In genomic region chr17:43151880-43152456, GRCh38 we compare ENCODE assay signal across 24 cellular contexts. TPM values are rescaled to one million over a fixed set of nuclear protein-coding genes. Genes with fewer than 3 reads are reported as not detected.
"Had no signal": no experiment of that assay in that cellular context is flagged by ENCODE, and none has a peak within 500 bp of the region (broad histone marks: within the 10 kb centered on the region; RNA-seq: fewer than 3 reads in every experiment).

No MANE protein-coding gene starts in this region.

- ATAC-seq: heart left ventricle; stimulated activated naive B cell treated with anti-CD40 and anti-IgM and Interleukin-4, amounts not matched to agents 10 μg/mL and 1 μg/mL and 100 μg/mL, for 72 hours had no signal

- DNase-seq: activated CD4-positive, alpha-beta T cell treated with anti-CD3 and anti-CD28 coated beads for 4 hours; activated CD4-positive, alpha-beta T cell treated with anti-CD3 and anti-CD28 coated beads, Interleukin-2, amount 50 U/mL, for 4 hours; activated CD4-positive, CD25-positive, alpha-beta regulatory T cell; activated effector memory CD4-positive, alpha-beta T cell treated with Interleukin-2 at 50 U/mL for 16 hours; activated naive CD4-positive, alpha-beta T cell treated with Interleukin-2 at 50 U/mL for 16 hours; activated naive CD8-positive, alpha-beta T cell treated with anti-CD3 and anti-CD28 coated beads for 36 hours; activated T-cell treated with anti-CD3 and anti-CD28 coated beads for 4 hours; brain microvascular endothelial cell; cortex of kidney; foreskin fibroblast; heart left ventricle; hypothalamus; left ventricle myocardium inferior; mammary epithelial cell; naive B cell; pancreas; stimulated activated CD4-positive, alpha-beta T cell treated with anti-CD3 and anti-CD28 coated beads, Interleukin-15, amount 100 ng/mL, for 24 hours; stimulated activated CD4-positive, alpha-beta T cell treated with anti-CD3 and anti-CD28 coated beads, Interleukin-2, amount 100 ng/mL, for 24 hours; stimulated activated naive B cell treated with anti-CD40 and anti-IgM and Interleukin-4, amounts not matched to agents 10 μg/mL and 1 μg/mL and 100 μg/mL, for 72 hours; transverse colon had no signal

- H3K27ac ChIP-seq: brain microvascular endothelial cell, heart left ventricle, left ventricle myocardium inferior, pancreas, prostate gland, transverse colon, vagina had no signal

- H3K4me3 ChIP-seq: adrenal gland, heart left ventricle, left ventricle myocardium inferior, pancreas, prostate gland, transverse colon, vagina had no signal

- H3K27me3 ChIP-seq: adrenal gland, brain microvascular endothelial cell, heart left ventricle, pancreas, transverse colon, vagina had no signal

- H3K9me3 ChIP-seq: adrenal gland, heart left ventricle, left ventricle myocardium inferior, pancreas, prostate gland, transverse colon, vagina had no signal

- H3K36me3 ChIP-seq: brain microvascular endothelial cell, pancreas, prostate gland, vagina had no signal

- H3K4me1 ChIP-seq: heart left ventricle, left ventricle myocardium inferior, pancreas, prostate gland, transverse colon, vagina had no signal

RNA-seq across cellular contexts. Expression of gene TMEM106A, which starts 59.7 kb away (rescaled TPM):
- polyA plus RNA-seq: neural cell had no signal
